In the genomic region with DNA sequence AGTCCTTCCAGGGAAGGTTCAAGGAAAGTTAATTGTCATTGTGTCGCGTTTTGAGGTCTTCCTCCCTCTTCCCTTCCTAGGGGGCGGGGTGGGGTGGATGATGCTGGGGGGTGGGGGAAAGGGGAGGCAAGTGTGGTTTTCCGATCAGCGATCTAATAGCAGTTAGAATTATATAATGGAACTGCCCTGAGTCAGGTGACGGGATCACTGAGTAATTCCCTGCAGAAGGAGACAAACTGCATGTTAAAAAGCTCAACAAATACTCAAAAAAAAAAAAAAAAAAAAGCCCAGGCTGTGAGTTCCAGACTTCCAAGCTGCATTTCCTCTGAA, we compare ENCODE assay signal across 2 cellular contexts.
TF ChIP-seq lines count a peak whose summit lies in the region.

No MANE protein-coding gene starts in this region.

TF ChIP-seq in A549, 52 proteins besides CTCF, POLR2A, EP300 and RAD21 (continued from another document):
- TF ChIP-seq, protein P1, sequence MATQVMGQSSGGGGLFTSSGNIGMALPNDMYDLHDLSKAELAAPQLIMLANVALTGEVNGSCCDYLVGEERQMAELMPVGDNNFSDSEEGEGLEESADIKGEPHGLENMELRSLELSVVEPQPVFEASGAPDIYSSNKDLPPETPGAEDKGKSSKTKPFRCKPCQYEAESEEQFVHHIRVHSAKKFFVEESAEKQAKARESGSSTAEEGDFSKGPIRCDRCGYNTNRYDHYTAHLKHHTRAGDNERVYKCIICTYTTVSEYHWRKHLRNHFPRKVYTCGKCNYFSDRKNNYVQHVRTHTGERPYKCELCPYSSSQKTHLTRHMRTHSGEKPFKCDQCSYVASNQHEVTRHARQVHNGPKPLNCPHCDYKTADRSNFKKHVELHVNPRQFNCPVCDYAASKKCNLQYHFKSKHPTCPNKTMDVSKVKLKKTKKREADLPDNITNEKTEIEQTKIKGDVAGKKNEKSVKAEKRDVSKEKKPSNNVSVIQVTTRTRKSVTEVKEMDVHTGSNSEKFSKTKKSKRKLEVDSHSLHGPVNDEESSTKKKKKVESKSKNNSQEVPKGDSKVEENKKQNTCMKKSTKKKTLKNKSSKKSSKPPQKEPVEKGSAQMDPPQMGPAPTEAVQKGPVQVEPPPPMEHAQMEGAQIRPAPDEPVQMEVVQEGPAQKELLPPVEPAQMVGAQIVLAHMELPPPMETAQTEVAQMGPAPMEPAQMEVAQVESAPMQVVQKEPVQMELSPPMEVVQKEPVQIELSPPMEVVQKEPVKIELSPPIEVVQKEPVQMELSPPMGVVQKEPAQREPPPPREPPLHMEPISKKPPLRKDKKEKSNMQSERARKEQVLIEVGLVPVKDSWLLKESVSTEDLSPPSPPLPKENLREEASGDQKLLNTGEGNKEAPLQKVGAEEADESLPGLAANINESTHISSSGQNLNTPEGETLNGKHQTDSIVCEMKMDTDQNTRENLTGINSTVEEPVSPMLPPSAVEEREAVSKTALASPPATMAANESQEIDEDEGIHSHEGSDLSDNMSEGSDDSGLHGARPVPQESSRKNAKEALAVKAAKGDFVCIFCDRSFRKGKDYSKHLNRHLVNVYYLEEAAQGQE (IDR thresholded peaks at IDR 0.05) = no peak
- TF ChIP-seq EHF (CRISPR knock-in tag; IDR thresholded peaks at IDR 0.05) = no peak
- TF ChIP-seq, protein P2, sequence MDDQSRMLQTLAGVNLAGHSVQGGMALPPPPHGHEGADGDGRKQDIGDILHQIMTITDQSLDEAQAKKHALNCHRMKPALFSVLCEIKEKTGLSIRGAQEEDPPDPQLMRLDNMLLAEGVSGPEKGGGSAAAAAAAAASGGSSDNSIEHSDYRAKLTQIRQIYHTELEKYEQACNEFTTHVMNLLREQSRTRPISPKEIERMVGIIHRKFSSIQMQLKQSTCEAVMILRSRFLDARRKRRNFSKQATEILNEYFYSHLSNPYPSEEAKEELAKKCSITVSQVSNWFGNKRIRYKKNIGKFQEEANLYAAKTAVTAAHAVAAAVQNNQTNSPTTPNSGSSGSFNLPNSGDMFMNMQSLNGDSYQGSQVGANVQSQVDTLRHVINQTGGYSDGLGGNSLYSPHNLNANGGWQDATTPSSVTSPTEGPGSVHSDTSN (IDR thresholded peaks at IDR 0.05) = no peak
- TF ChIP-seq, protein P3, sequence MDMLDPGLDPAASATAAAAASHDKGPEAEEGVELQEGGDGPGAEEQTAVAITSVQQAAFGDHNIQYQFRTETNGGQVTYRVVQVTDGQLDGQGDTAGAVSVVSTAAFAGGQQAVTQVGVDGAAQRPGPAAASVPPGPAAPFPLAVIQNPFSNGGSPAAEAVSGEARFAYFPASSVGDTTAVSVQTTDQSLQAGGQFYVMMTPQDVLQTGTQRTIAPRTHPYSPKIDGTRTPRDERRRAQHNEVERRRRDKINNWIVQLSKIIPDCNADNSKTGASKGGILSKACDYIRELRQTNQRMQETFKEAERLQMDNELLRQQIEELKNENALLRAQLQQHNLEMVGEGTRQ (IDR thresholded peaks at IDR 0.05) = no peak

TF ChIP-seq in IMR-90, 13 proteins besides CTCF, POLR2A, EP300 and RAD21 (continued from another document):
- TF ChIP-seq FOS (IDR thresholded peaks at IDR 0.05; ENCODE audit: low read depth, low read length) = no peak
- TF ChIP-seq MAZ (IDR thresholded peaks at IDR 0.05; ENCODE audit: borderline replicate concordance, low read depth, low read length) = no peak
- no peak for TF ChIP-seq SMC3 (IDR thresholded peaks at IDR 0.05; ENCODE audit: low read depth, low read length)
- no peak for TF ChIP-seq CHD1 (IDR thresholded peaks at IDR 0.05; ENCODE audit: low read depth, low read length)
